Comparison of ENCODE assay signal across 8 cellular contexts in the genomic region with DNA sequence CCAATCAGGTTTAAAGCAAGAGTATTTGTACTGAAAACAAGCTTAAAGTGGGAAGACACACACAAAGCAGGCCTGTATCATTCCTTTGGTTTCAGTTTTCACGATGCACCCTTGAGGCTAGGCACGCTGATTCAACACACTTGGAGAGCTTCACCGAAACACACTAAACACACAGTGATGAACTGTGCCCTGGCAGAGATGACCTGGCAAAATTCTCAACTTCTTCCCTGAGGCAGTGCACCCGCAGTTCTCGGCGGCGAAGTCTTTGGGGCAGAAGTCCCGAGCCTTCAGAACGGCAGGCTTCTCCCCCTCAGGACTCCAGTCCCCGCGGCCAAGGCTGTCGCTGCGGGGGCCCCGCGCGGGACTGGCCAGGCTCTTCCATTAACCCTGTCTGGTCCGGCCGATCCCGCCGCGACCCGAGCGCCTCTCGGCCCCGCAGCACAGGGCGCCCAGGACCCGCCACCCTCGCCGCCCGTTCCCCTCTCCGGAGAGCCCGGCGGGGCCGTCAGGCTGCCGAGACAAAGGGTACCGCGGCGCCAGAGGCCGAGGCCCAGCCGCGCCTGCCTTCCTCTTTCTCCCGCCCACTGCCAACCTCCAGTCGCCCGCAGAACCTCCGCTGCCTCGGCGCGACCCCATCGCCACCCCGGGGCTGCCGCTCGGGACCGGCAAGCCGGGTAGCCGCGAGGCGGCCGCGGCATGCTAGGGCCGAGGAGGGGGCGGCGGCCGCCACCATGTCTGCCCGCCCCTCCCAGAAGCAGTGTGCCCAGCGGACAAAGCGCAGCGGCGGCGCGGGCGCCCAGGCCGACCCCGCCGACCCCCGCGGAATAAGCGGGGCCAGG. TPM values are rescaled to one million over a fixed set of nuclear protein-coding genes. Genes with fewer than 3 reads are reported as not detected.
DNase-seq lines count a peak whose midpoint lies in the region; ATAC-seq and TF ChIP-seq lines count a peak whose summit lies in the region.

No MANE protein-coding gene starts in this region.

- H3K4me3 ChIP-seq in GM12875 (ENCODE audit: low read depth, low read length): peak overlapping the region; percentile 97
- H3K4me3 ChIP-seq in HFF-Myc (replicated peaks; ENCODE audit: low read depth, low read length): peak overlapping the region; percentile 61
- H3K4me3 ChIP-seq in choroid plexus epithelial cell (ENCODE audit: low read depth, low read length): peak overlapping the region; percentile 89

- intact Hi-C loops in activated CD4-positive, alpha-beta T cell treated with anti-CD3 and anti-CD28 coated beads for 36 hours (cut with DNase I, micrococcal nuclease): loop anchor here (1.0 to 10.0 kb wide), 17 partner anchors 24 to 1479 kb away; a partner anchor contains a TSS
- intact Hi-C loops in left colon (cut with DNase I, micrococcal nuclease): no loop called here

- H3K9me3 Mint-ChIP-seq in activated CD4-positive, alpha-beta T cell treated with anti-CD3 and anti-CD28 coated beads for 36 hours (ENCODE audit: low read depth): no peaks in the 10 kb centered on the region

- H3K27ac Mint-ChIP-seq in activated CD4-positive, alpha-beta T cell treated with anti-CD3 and anti-CD28 coated beads for 36 hours: peak overlapping the region; percentile 100

- CTCF ChIA-PET in activated CD4-positive, alpha-beta T cell treated with anti-CD3 and anti-CD28 coated beads for 36 hours (lab: Charles Lee): interaction anchor here (0.7 to 1.3 kb wide), 2 partner anchors 70 to 93 kb away, joined by 3 to 4 read pairs; a partner anchor contains a TSS

- peak overlapping the region; percentile 99 for H3K4me3 Mint-ChIP-seq in activated CD4-positive, alpha-beta T cell treated with anti-CD3 and anti-CD28 coated beads for 36 hours

- DNase-seq in HFF-Myc (ENCODE audit: extremely low read depth, low read depth) (peak; percentile 71), NCI-H1048 (lab: John Stamatoyannopoulos, UW) (peak; percentile 14), choroid plexus epithelial cell (ENCODE audit: low read depth) (peak; percentile 95), left colon (peak; percentile 52 to 60), middle frontal gyrus (ENCODE audit: extremely low spot score, low spot score) (no peak)
- DNase-seq in activated CD4-positive, alpha-beta T cell treated with anti-CD3 and anti-CD28 coated beads for 36 hours: peak; percentile 76
- DNase-seq in stimulated activated CD4-positive, alpha-beta T cell treated with anti-CD3 and anti-CD28 coated beads, Interleukin-1b, Interleukin-23, amount 100 ng/mL, for 4 hours (ENCODE audit: low read depth in 2 of 2): peak; percentile 23 to 28

- ATAC-seq in activated CD4-positive, alpha-beta T cell treated with anti-CD3 and anti-CD28 coated beads for 36 hours: peak; percentile 63
- ATAC-seq in left colon: peak; percentile 55

- POLR2A ChIA-PET in activated CD4-positive, alpha-beta T cell treated with anti-CD3 and anti-CD28 coated beads for 36 hours (lab: Charles Lee): interaction anchor here (0.6 to 2.3 kb wide), 19 partner anchors 13 to 1476 kb away, joined by 3 to 19 read pairs (median 4); a partner anchor contains a TSS

- TF ChIP-seq CTCF in GM12875 (IDR thresholded peaks at IDR 0.05; ENCODE audit: borderline replicate concordance, insufficient read depth, low read depth, low read length): no peak
- no peak for TF ChIP-seq CTCF in HFF-Myc (IDR thresholded peaks at IDR 0.05; ENCODE audit: low read depth, low read length, missing control alignments)
- no peak for TF ChIP-seq CTCF in choroid plexus epithelial cell (conservative IDR thresholded peaks at IDR 0.05; ENCODE audit: low read depth, low read length)

- no peaks in the 10 kb centered on the region for H3K27me3 Mint-ChIP-seq in activated CD4-positive, alpha-beta T cell treated with anti-CD3 and anti-CD28 coated beads for 36 hours

- H3K36me3 Mint-ChIP-seq in activated CD4-positive, alpha-beta T cell treated with anti-CD3 and anti-CD28 coated beads for 36 hours (ENCODE audit: low read depth): peaks cover 61% of the 10 kb centered on the region

- peaks cover 50% of the 10 kb centered on the region for H3K4me1 Mint-ChIP-seq in activated CD4-positive, alpha-beta T cell treated with anti-CD3 and anti-CD28 coated beads for 36 hours

RNA-seq across cellular contexts. Expression of a gene that starts 0.8 kb away (rescaled TPM):
- 10 to 100 TPM; 46.3 to 53.4 TPM for total RNA-seq in activated CD4-positive, alpha-beta T cell treated with anti-CD3 and anti-CD28 coated beads for 36 hours
- 10 to 100 TPM; 11.0 to 11.9 TPM for total RNA-seq in left colon

Comparison
In these comparisons a context has a peak if more than half of its experiments do, and no peak if none do; other contexts are left out.
1. intact Hi-C loops: an anchor here in activated CD4-positive, alpha-beta T cell treated with anti-CD3 and anti-CD28 coated beads for 36 hours (1.0 to 10.0 kb wide); none called in left colon.